Comparison of ENCODE assay signal across 30 cellular contexts in the genomic region with DNA sequence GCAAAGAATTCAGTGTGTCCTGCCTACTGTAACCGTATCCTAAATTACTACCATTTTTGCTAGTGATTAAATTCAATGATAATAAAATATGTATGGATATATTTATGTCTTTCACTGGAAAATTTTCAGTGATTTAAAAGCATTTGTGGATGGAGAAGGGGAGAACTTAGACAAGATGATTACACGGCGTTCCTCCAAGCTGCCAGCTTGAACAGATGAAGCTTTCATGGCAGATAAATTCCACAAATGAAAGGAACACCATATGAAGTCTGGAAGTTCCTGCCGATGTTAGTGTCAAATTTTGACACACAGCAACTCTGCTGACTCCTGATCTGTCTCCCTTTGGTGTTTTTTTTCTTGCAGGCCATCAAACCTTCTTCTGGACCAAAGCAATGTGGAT.
"Had no signal": no experiment of that assay in that cellular context is flagged by ENCODE, and none has a peak within 500 bp of the region (broad histone marks: within the 10 kb centered on the region; RNA-seq: fewer than 3 reads in every experiment).

No MANE protein-coding gene starts in this region.

- H3K4me3 ChIP-seq: adrenal gland, ascending aorta, body of pancreas, breast epithelium, cardiac muscle cell had no signal

- H3K9me3 ChIP-seq: ascending aorta, body of pancreas, breast epithelium had no signal

- H3K27me3 ChIP-seq: adrenal gland, ascending aorta, body of pancreas, brain microvascular endothelial cell, breast epithelium, cardiac muscle cell had no signal

- DNase-seq: activated effector memory CD4-positive, alpha-beta T cell treated with anti-CD3 and anti-CD28 coated beads, Interleukin-2, amount 50 U/mL, for 16 hours; activated effector memory CD4-positive, alpha-beta T cell treated with Interleukin-2 at 50 U/mL for 16 hours; activated gamma-delta T cell; activated gamma-delta T cell treated with Interleukin-2 at 50 U/mL for 16 hours; activated naive CD4-positive, alpha-beta T cell; activated naive CD4-positive, alpha-beta T cell treated with anti-CD3 and anti-CD28 coated beads for 36 hours; activated naive CD4-positive, alpha-beta T cell treated with anti-CD3 and anti-CD28 coated beads, Interleukin-2, amount 10 ng/mL, durations not matched to agents 7 days and 5 days; activated naive CD4-positive, alpha-beta T cell treated with anti-CD3 and anti-CD28 coated beads, Interleukin-2, amount 50 U/mL, for 16 hours; activated naive CD4-positive, alpha-beta T cell treated with Interleukin-2 at 50 U/mL for 16 hours; activated naive CD8-positive, alpha-beta T cell treated with anti-CD3 and anti-CD28 coated beads for 36 hours; activated naive CD8-positive, alpha-beta T cell treated with anti-CD3 and anti-CD28 coated beads, Interleukin-2, amount 10 ng/mL, durations not matched to agents 7 days and 5 days; activated naive CD8-positive, alpha-beta T cell treated with anti-CD3 and anti-CD28 coated beads, Interleukin-2, amount 50 U/mL, for 24 hours; activated T-cell treated with anti-CD3 and anti-CD28 coated beads, Interleukin-2, amount 50 U/mL, for 24 hours; activated T-cell treated with anti-CD3 and anti-CD28 coated beads, Interleukin-2, amount 50 U/mL, for 4 hours; activated T-cell treated with anti-CD3 and anti-CD28 coated beads, Interleukin-2, amount 50 U/mL, for 48 hours; activated T-cell treated with anti-CD3 and anti-CD28 coated beads, Interleukin-2, amount 50 U/mL, for 72 hours; adrenal gland; amniotic stem cell; amygdala; anterior cingulate cortex; body of pancreas; brain microvascular endothelial cell; caudate nucleus; central memory CD4-positive, alpha-beta T cell; cerebellar nuclear complex had no signal

- H3K36me3 ChIP-seq: adrenal gland, ascending aorta, brain microvascular endothelial cell, breast epithelium, cardiac muscle cell had no signal

- H3K4me1 ChIP-seq: adrenal gland, ascending aorta, body of pancreas, breast epithelium had no signal

- H3K27ac ChIP-seq: adrenal gland, ascending aorta, body of pancreas, brain microvascular endothelial cell, breast epithelium, cardiac muscle cell had no signal

- ATAC-seq: activated naive CD4-positive, alpha-beta T cell treated with anti-CD3 and anti-CD28 coated beads, Interleukin-2, amount 50 U/mL, for 72 hours; activated naive CD8-positive, alpha-beta T cell treated with anti-CD3 and anti-CD28 coated beads, Interleukin-2, amount 50 U/mL, for 24 hours; activated T-cell treated with anti-CD3 and anti-CD28 coated beads, Interleukin-2, amount 50 U/mL, for 4 hours; activated T-cell treated with anti-CD3 and anti-CD28 coated beads, Interleukin-2, amount 50 U/mL, for 72 hours; activated T-helper 17 cell treated with anti-CD3 and anti-CD28 coated beads, Interleukin-2, amount 50 U/mL, for 72 hours; body of pancreas had no signal
